ENCODE assay signal across 22 cellular contexts in genomic region chr14:72864712-72865365, GRCh38. TPM values are rescaled to one million over a fixed set of nuclear protein-coding genes. Genes with fewer than 3 reads are reported as not detected.
DNase-seq lines count a peak whose midpoint lies in the region; ATAC-seq, FAIRE-seq and TF ChIP-seq lines count a peak whose summit lies in the region.
"Had no signal": no experiment of that assay in that cellular context is flagged by ENCODE, and none has a peak within 500 bp of the region (broad histone marks: within the 10 kb centered on the region; RNA-seq: fewer than 3 reads in every experiment).

No MANE protein-coding gene starts in this region.

- no peaks in the 10 kb centered on the region; the same call in 1 of the 2 replicates for H4K20me1 ChIP-seq in GM23248 (ENCODE audit: insufficient read depth)
- no peaks in the 10 kb centered on the region for H4K20me1 ChIP-seq in HepG2 (ENCODE audit: insufficient read depth, low read length)
- no peaks in the 10 kb centered on the region for H4K20me1 ChIP-seq in H9 (ENCODE audit: control insufficient read depth, insufficient read depth, insufficient read length)

- H3K4me1 Mint-ChIP-seq in activated T-helper 1 cell treated with anti-CD3 and anti-CD28 coated beads, Interleukin-12 subunit alpha, Interleukin-12 subunit beta, Interleukin-2, Interleukin-4 antibody, amounts not matched to agents 30 ng/mL and 10 ng/mL and 1 ng/mL, durations not matched to agents 14 hours and 24 hours and 36 hours (ENCODE audit: low read depth): peaks cover 10% of the 10 kb centered on the region
- H3K4me1 Mint-ChIP-seq in H9 (peaks cover 0 to 3% of the 10 kb centered on the region in 2 experiments; a peak in 1 of 4 replicates), endothelial cell (ENCODE audit: unreplicated experiment) (peaks cover 4% of the 10 kb centered on the region)

- H3K36me3 Mint-ChIP-seq in activated T-helper 1 cell treated with anti-CD3 and anti-CD28 coated beads, Interleukin-12 subunit alpha, Interleukin-12 subunit beta, Interleukin-2, Interleukin-4 antibody, amounts not matched to agents 30 ng/mL and 10 ng/mL and 1 ng/mL, durations not matched to agents 14 hours and 24 hours and 36 hours (ENCODE audit: low read depth): peaks cover 6% of the 10 kb centered on the region
- H3K36me3 Mint-ChIP-seq in H9 (ENCODE audit: insufficient read depth in 1 of 3, low read depth in 3 of 3) (no peaks in the 10 kb centered on the region; a peak in 1 of 7 replicates), endothelial cell (ENCODE audit: low read depth, unreplicated experiment) (no peaks in the 10 kb centered on the region)
- H3K36me3 Mint-ChIP-seq: CD8-positive, alpha-beta T cell had no signal

- H3K9me3 ChIP-seq in GM23248 (ENCODE audit: low read depth) (no peaks in the 10 kb centered on the region), HepG2 (ENCODE audit: low read length) (no peaks in the 10 kb centered on the region), H9 (ENCODE audit: control insufficient read depth, low read depth, low read length) (no peaks in the 10 kb centered on the region)
- H3K9me3 ChIP-seq: HAP-1, SJSA1 had no signal

- H2AK5ac ChIP-seq in H9 (ENCODE audit: insufficient read length, low read length): no peak overlapping the region

- H4K8ac ChIP-seq in H9 (replicated peaks; ENCODE audit: insufficient read length, low read depth, low read length): no peak overlapping the region

- POLR2A ChIA-PET in HepG2 (lab: Yijun Ruan, JAX): no interaction called here

- H2BK12ac ChIP-seq in H9 (ENCODE audit: insufficient read length, low read depth, low read length): no peak overlapping the region

- no peak overlapping the region for H4K91ac ChIP-seq in H9 (ENCODE audit: insufficient read length, low read depth, low read length)

- TF ChIP-seq RAD21 in HepG2 (CRISPR knock-in tag; IDR thresholded peaks at IDR 0.05): no peak

- H3K4me1 ChIP-seq in GM23248 (ENCODE audit: insufficient read depth) (peaks cover 3% of the 10 kb centered on the region; the same call in 1 of the 2 replicates), HepG2 (ENCODE audit: insufficient read depth, low read length) (0 out of 2 replicates have a peak, but pooled peaks cover 1% of the 10 kb centered on the region), H9 (ENCODE audit: insufficient read depth, low read length) (no peaks in the 10 kb centered on the region)
- H3K4me1 ChIP-seq: HAP-1, SJSA1 had no signal

- H2BK15ac ChIP-seq in H9 (ENCODE audit: low read depth, low read length): no peak overlapping the region

- no peak overlapping the region for H3K56ac ChIP-seq in H9 (ENCODE audit: insufficient read length, low read depth, low read length)

- no peak overlapping the region for H3K4ac ChIP-seq in H9 (ENCODE audit: low read depth, low read length)

- TF ChIP-seq POLR2A in HepG2 (IDR thresholded peaks at IDR 0.05; ENCODE audit: insufficient read depth in 1 of 2, low read depth in 2 of 2, low read length in 2 of 2): no peak

- no peak overlapping the region for H2BK20ac ChIP-seq in H9 (ENCODE audit: low read depth, low read length, poor library complexity, severe bottlenecking)

- peaks cover 3% of the 10 kb centered on the region for H3K27me3 Mint-ChIP-seq in activated T-helper 1 cell treated with anti-CD3 and anti-CD28 coated beads, Interleukin-12 subunit alpha, Interleukin-12 subunit beta, Interleukin-2, Interleukin-4 antibody, amounts not matched to agents 30 ng/mL and 10 ng/mL and 1 ng/mL, durations not matched to agents 14 hours and 24 hours and 36 hours (ENCODE audit: insufficient read depth)
- H3K27me3 Mint-ChIP-seq in H9 (ENCODE audit: low read depth): peaks cover 14% of the 10 kb centered on the region
- peaks cover 2% of the 10 kb centered on the region for H3K27me3 Mint-ChIP-seq in endothelial cell (ENCODE audit: unreplicated experiment)

- H3K23me2 ChIP-seq in H9 (ENCODE audit: insufficient read length, low read depth, low read length, poor library complexity, severe bottlenecking): no peaks in the 10 kb centered on the region

- H4K5ac ChIP-seq in H9 (ENCODE audit: insufficient read length, low read depth, low read length): no peak overlapping the region

- no peaks in the 10 kb centered on the region for H3K79me1 ChIP-seq in H9 (ENCODE audit: insufficient read depth, low read depth, low read length, poor library complexity, severe bottlenecking)

- H3K4me3 ChIP-seq in GM23248: no peak overlapping the region
- H3K4me3 ChIP-seq in HepG2 (replicated peaks in 1 of 3; ENCODE audit: insufficient read depth in 1 of 3, low read depth in 2 of 3, low read length in 3 of 3): no peak overlapping the region
- H3K4me3 ChIP-seq: HAP-1, K562, SJSA1 had no signal

- H3K9ac ChIP-seq in GM23248 (no peak overlapping the region), HepG2 (ENCODE audit: insufficient read depth, low read depth, low read length) (no peak overlapping the region), H9 (ENCODE audit: extremely low read depth, insufficient read length, low read length) (no peak overlapping the region)

- TF ChIP-seq EP300 in HepG2 (IDR thresholded peaks at IDR 0.05; ENCODE audit: low read depth in 2 of 2, low read length in 2 of 2) (no peak), HepG2 (CRISPR knock-in tag; IDR thresholded peaks at IDR 0.05; ENCODE audit: borderline replicate concordance) (no peak)

- H3K4me3 Mint-ChIP-seq in activated T-helper 1 cell treated with anti-CD3 and anti-CD28 coated beads, Interleukin-12 subunit alpha, Interleukin-12 subunit beta, Interleukin-2, Interleukin-4 antibody, amounts not matched to agents 30 ng/mL and 10 ng/mL and 1 ng/mL, durations not matched to agents 14 hours and 24 hours and 36 hours: no peak overlapping the region
- H3K4me3 Mint-ChIP-seq in H9 (no peak overlapping the region), endothelial cell (ENCODE audit: unreplicated experiment) (no peak overlapping the region)
- H3K4me3 Mint-ChIP-seq: CD8-positive, alpha-beta T cell had no signal

- H2BK5ac ChIP-seq in H9 (ENCODE audit: insufficient read length, low read length): no peak overlapping the region

- no peak overlapping the region for H3T11ph ChIP-seq in H9 (ENCODE audit: low read length)

- BruUV-seq in HepG2 (replicated peaks; lab: Mats Ljungman, UMichigan): no TSS peak

- H3K27me3 ChIP-seq in GM23248 (replicated peaks; ENCODE audit: insufficient read depth) (no peaks in the 10 kb centered on the region), HepG2 (ENCODE audit: control insufficient read depth in 1 of 2, insufficient read depth in 2 of 2, low read length in 2 of 2) (peaks cover 0 to 15% of the 10 kb centered on the region in 2 experiments; a peak in 2 of 5 replicates), H9 (ENCODE audit: insufficient read depth, low read length) (no peaks in the 10 kb centered on the region)
- H3K27me3 ChIP-seq: SJSA1 had no signal

- no peaks in the 10 kb centered on the region for H3K9me2 ChIP-seq in GM23248 (ENCODE audit: insufficient read depth)

- H2AFZ ChIP-seq in GM23248 (no peak overlapping the region), HepG2 (ENCODE audit: low read length) (no peak overlapping the region), H9 (ENCODE audit: low read length) (no peak overlapping the region)

- H3K27ac Mint-ChIP-seq in activated T-helper 1 cell treated with anti-CD3 and anti-CD28 coated beads, Interleukin-12 subunit alpha, Interleukin-12 subunit beta, Interleukin-2, Interleukin-4 antibody, amounts not matched to agents 30 ng/mL and 10 ng/mL and 1 ng/mL, durations not matched to agents 14 hours and 24 hours and 36 hours: peak overlapping the region; percentile 18
- H3K27ac Mint-ChIP-seq in H9 (no peak overlapping the region), endothelial cell (ENCODE audit: unreplicated experiment) (no peak overlapping the region)
- H3K27ac Mint-ChIP-seq: CD8-positive, alpha-beta T cell had no signal

- intact Hi-C loops in activated T-helper 1 cell treated with anti-CD3 and anti-CD28 coated beads, Interleukin-12 subunit alpha, Interleukin-12 subunit beta, Interleukin-2, Interleukin-4 antibody, amounts not matched to agents 30 ng/mL and 10 ng/mL and 1 ng/mL, durations not matched to agents 14 hours and 24 hours and 36 hours (cut with micrococcal nuclease): no loop called here
- intact Hi-C loops in Right ventricle myocardium superior (cut with DNase I): no loop called here
- intact Hi-C loops in HepG2 (cut with micrococcal nuclease; ENCODE audit: unreplicated experiment): no loop called here

- no peak overlapping the region for H3K14ac ChIP-seq in H9 (ENCODE audit: insufficient read depth, low read length)

- CTCF ChIA-PET in HepG2 (lab: Yijun Ruan, JAX; ENCODE audit: low intra/inter-chr PET ratio, low total read pairs): no interaction called here

- in situ Hi-C loops in GM23248 (cut with MboI) (no loop called here), HepG2 (cut with HindIII; ENCODE audit: extremely low pct_ligation_motif_present, low pct_unique_long_range_greater_than_20kb) (no loop called here)

- no peak overlapping the region for H3K18ac ChIP-seq in H9 (ENCODE audit: insufficient read length, low read depth, low read length)

- ATAC-seq in Right ventricle myocardium superior (ENCODE audit: poor library complexity) (peak; percentile 46), HepG2 (no peak), HG02884 (IDR thresholded peaks at IDR 0.05; ENCODE audit: unreplicated experiment) (no peak), esophagus mucosa (no peak)
- ATAC-seq: CD8-positive, alpha-beta T cell; K562 had no signal

- no peak overlapping the region for H3K23ac ChIP-seq in H9 (ENCODE audit: insufficient read length, low read depth, low read length)

- H3K27ac ChIP-seq in GM23248 (no peak overlapping the region), HepG2 (ENCODE audit: extremely low read length, insufficient read depth, low read length) (no peak overlapping the region), H9 (ENCODE audit: insufficient read length, low read depth, low read length) (no peak overlapping the region)
- H3K27ac ChIP-seq: HL-60, SJSA1 had no signal

- H2BK120ac ChIP-seq in H9 (ENCODE audit: low read depth, low read length, poor library complexity, severe bottlenecking): no peak overlapping the region

- FAIRE-seq in HepG2 (lab: Jason Lieb, UNC): no peak
- FAIRE-seq: D721Med, K562 had no signal

- DNase-seq in GM23248: peak; percentile 47
- DNase-seq in activated T-helper 1 cell treated with anti-CD3 and anti-CD28 coated beads, Interleukin-12 subunit alpha, Interleukin-12 subunit beta, Interleukin-2, Interleukin-4 antibody, amounts not matched to agents 30 ng/mL and 10 ng/mL and 1 ng/mL, durations not matched to agents 14 hours and 24 hours and 36 hours (ENCODE audit: low spot score): no peak
- no peak for DNase-seq in Right ventricle myocardium superior
- DNase-seq in HepG2 (ENCODE audit: low spot score): no peak
- no peak for DNase-seq in H9
- no peak for DNase-seq in endothelial cell (ENCODE audit: low spot score)
- DNase-seq: 8988T; CD8-positive, alpha-beta T cell; DMS79; MV-4-11; NCI-H1417; NCI-H1930; NCI-H446; NCI-H69; RPMI8226 had no signal

- TF ChIP-seq CTCF in HepG2 (CRISPR knock-in tag; IDR thresholded peaks at IDR 0.05): no peak
- TF ChIP-seq CTCF in H9 (conservative IDR thresholded peaks at IDR 0.05): no peak
- no peak for TF ChIP-seq CTCF in endothelial cell (IDR thresholded peaks at IDR 0.05; ENCODE audit: unreplicated experiment)

- no peaks in the 10 kb centered on the region for H3F3A ChIP-seq in GM23248 (ENCODE audit: insufficient read depth)

- H3K79me2 ChIP-seq in GM23248 (ENCODE audit: insufficient read depth) (peaks cover 98% of the 10 kb centered on the region), HepG2 (ENCODE audit: insufficient read depth, low read length) (no peaks in the 10 kb centered on the region), H9 (ENCODE audit: insufficient read depth, low read length) (no peaks in the 10 kb centered on the region)

- no peaks in the 10 kb centered on the region for H3K9me3 Mint-ChIP-seq in activated T-helper 1 cell treated with anti-CD3 and anti-CD28 coated beads, Interleukin-12 subunit alpha, Interleukin-12 subunit beta, Interleukin-2, Interleukin-4 antibody, amounts not matched to agents 30 ng/mL and 10 ng/mL and 1 ng/mL, durations not matched to agents 14 hours and 24 hours and 36 hours
- H3K9me3 Mint-ChIP-seq in H9 (no peaks in the 10 kb centered on the region), endothelial cell (ENCODE audit: unreplicated experiment) (no peaks in the 10 kb centered on the region)
- H3K9me3 Mint-ChIP-seq: CD8-positive, alpha-beta T cell had no signal

- H3K4me2 ChIP-seq in GM23248 (ENCODE audit: unreplicated experiment) (no peak overlapping the region), HepG2 (ENCODE audit: low read depth, low read length) (no peak overlapping the region), H9 (ENCODE audit: insufficient read depth, insufficient read length, low read length) (no peak overlapping the region)

- no peaks in the 10 kb centered on the region for H3K36me3 ChIP-seq in GM23248 (ENCODE audit: low read depth)
- H3K36me3 ChIP-seq in HepG2 (replicated peaks in 1 of 2; ENCODE audit: control insufficient read depth in 1 of 2, insufficient read depth in 2 of 2, low read length in 2 of 2): no peaks in the 10 kb centered on the region
- H3K36me3 ChIP-seq: HAP-1, SJSA1 had no signal

- WGBS in GM23248 (ENCODE audit: low coverage in 1 of 2, low lambda C conversion rate in 2 of 2, missing lambda C conversion rate in 2 of 2), 2 experiments: 74 to 80% methylated on average over 6 of the region's 6 CpGs
- WGBS in HepG2 (ENCODE audit: low lambda C conversion rate): 13% methylated on average over 6 of the region's 6 CpGs
- no CpG with 5 or more reads among the region's 6 CpGs for WGBS in H9 (ENCODE audit: extremely low coverage, insufficient read length, low lambda C conversion rate)

RNA-seq across cellular contexts. Expression of gene DPF3, which starts 29.1 kb away (rescaled TPM):
- total RNA-seq in GM23248 (2014; rRNA removed; shearing (Covaris generic)): 7.9 and 13.4 TPM in 2 replicates
- polyA plus RNA-seq in GM23248 (2016; fragmentation: Nextera tagmentation; extraction: Ambion mirVana) (6.8 and 7.7 TPM in 2 replicates), HepG2 (2011; rRNA removed) (0.09 and 0.14 TPM in 2 replicates)
- total RNA-seq in activated T-helper 1 cell treated with anti-CD3 and anti-CD28 coated beads, Interleukin-12 subunit alpha, Interleukin-12 subunit beta, Interleukin-2, Interleukin-4 antibody, amounts not matched to agents 30 ng/mL and 10 ng/mL and 1 ng/mL, durations not matched to agents 14 hours and 24 hours and 36 hours: 2.8 and 4.3 TPM in 2 replicates
- total RNA-seq in Right ventricle myocardium superior (25.0 TPM), HepG2 (2016; rRNA removed; fragmentation: Illumina TruSeq; extraction: Trizol) (0.60 TPM in 2 replicates), H9 (2021) (not detected in 2 replicates), esophagus mucosa (1.1 TPM), endothelial cell (ENCODE audit: unreplicated experiment) (3.0 TPM)
- total RNA-seq in HepG2 (2016; cell fraction: cytosol; rRNA removed; fragmentation: Illumina TruSeq; extraction: Trizol; ENCODE audit: low read depth): 0.09 and 0.20 TPM in 2 replicates
- 0.73 and 0.84 TPM in 2 replicates for total RNA-seq in HepG2 (2016; cell fraction: insoluble cytoplasmic fraction; rRNA removed; fragmentation: Illumina TruSeq; extraction: Trizol)
- total RNA-seq in HepG2 (2016; cell fraction: membrane; rRNA removed; fragmentation: Illumina TruSeq; extraction: Trizol): 0.37 and 0.38 TPM in 2 replicates
- total RNA-seq in HepG2 (2016; cell fraction: nucleus; rRNA removed; fragmentation: Illumina TruSeq; extraction: Trizol): 1.8 TPM in 2 replicates
- 0.04 and 0.05 TPM in 2 replicates for polyA plus RNA-seq in HepG2 (2011; cell fraction: cytosol; rRNA removed)
- 0.26 and 0.66 TPM in 2 replicates for polyA plus RNA-seq in HepG2 (2011; cell fraction: nucleus; rRNA removed)
- polyA plus RNA-seq in HepG2 (2012): 0.05 and 0.24 TPM in 2 replicates
- 0.05 and 0.17 TPM in 2 replicates for polyA plus RNA-seq in HepG2 (2016; cell fraction: cytosol; fragmentation: Illumina TruSeq; extraction: Trizol; ENCODE audit: low read depth)
- 0.32 and 0.46 TPM in 2 replicates for polyA plus RNA-seq in HepG2 (2016; cell fraction: insoluble cytoplasmic fraction; fragmentation: Illumina TruSeq; extraction: Trizol; ENCODE audit: low read depth)
- polyA plus RNA-seq in HepG2 (2016; cell fraction: membrane; fragmentation: Illumina TruSeq; extraction: Trizol; ENCODE audit: low read depth): 0.15 and 0.17 TPM in 2 replicates
- 1.3 and 1.6 TPM in 2 replicates for polyA plus RNA-seq in HepG2 (2016; cell fraction: nucleus; fragmentation: Illumina TruSeq; extraction: Trizol; ENCODE audit: insufficient read depth, low read depth)
- 0.16 and 2.6 TPM in 2 replicates for polyA minus RNA-seq in HepG2 (2011; rRNA and poly(A)+ RNA removed; ENCODE audit: low replicate concordance)
- polyA minus RNA-seq in HepG2 (2011; cell fraction: cytosol; rRNA and poly(A)+ RNA removed): not detected in 2 replicates
- polyA minus RNA-seq in HepG2 (2011; cell fraction: nucleus; rRNA and poly(A)+ RNA removed): 0.25 and 0.77 TPM in 2 replicates
